Comparison of ENCODE assay signal across 8 cellular contexts in the genomic region with DNA sequence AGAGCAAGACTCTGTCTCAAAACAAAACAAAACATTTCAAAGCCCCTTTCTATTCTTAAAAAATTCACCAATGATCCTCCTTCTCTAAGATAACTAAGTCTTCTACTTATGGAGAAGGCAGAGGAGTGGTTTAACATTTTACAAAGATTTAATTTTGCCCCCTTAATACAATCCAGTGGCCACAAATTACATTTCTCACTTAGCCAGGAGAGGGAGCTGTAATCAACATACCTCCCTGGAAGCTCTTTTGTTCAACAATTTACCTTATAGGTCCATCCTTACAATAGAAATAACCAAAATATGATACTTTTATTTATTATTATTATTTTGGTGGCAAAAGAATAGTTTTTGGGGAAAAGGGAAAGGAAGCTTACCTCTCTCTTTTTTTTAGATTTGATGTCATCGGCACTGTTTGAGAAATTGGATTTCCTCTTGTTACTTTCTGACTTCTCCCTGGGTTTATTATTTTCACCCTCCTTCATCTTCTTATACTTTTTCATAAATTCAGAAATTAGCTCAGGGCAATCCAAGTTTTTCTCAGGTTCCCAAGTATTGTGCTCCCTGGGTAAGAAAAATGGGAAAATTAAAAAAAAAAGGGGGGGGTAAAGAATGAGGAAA. TPM values are rescaled to one million over a fixed set of nuclear protein-coding genes. Genes with fewer than 3 reads are reported as not detected.
A peak's percentile ranks its signal among the peaks of the same experiment; 100 is the strongest.
DNase-seq lines count a peak whose midpoint lies in the region; ATAC-seq and TF ChIP-seq lines count a peak whose summit lies in the region.

No MANE protein-coding gene starts in this region.

- ATAC-seq in HG02938 (IDR thresholded peaks at IDR 0.05; ENCODE audit: unreplicated experiment), result no peak

- H3K36me3 Mint-ChIP-seq in osteocyte (ENCODE audit: unreplicated experiment), result peaks cover 29% of the 10 kb centered on the region

- no peaks in the 10 kb centered on the region for H3K9me3 Mint-ChIP-seq in osteocyte (ENCODE audit: unreplicated experiment)

- H3K4me1 Mint-ChIP-seq in osteocyte (ENCODE audit: unreplicated experiment), result peaks cover 2% of the 10 kb centered on the region

- H3K27me3 ChIP-seq in HL-60 (ENCODE audit: insufficient read depth, poor library complexity, severe bottlenecking), result no peaks in the 10 kb centered on the region

- H3K4me3 Mint-ChIP-seq in osteocyte (ENCODE audit: unreplicated experiment), result no peak overlapping the region

- H3K4me3 ChIP-seq in HL-60 (replicated peaks; ENCODE audit: insufficient read depth, low read length) (no peak overlapping the region), epithelial cell of proximal tubule (ENCODE audit: low read depth, low read length) (no peak overlapping the region)

- H3K27ac ChIP-seq in HL-60 (replicated peaks), result no peak overlapping the region

- peak; percentile 49 for DNase-seq in DMS153 treated with DMSO at 0.1 percent for 48 hours (lab: John Stamatoyannopoulos, UW; ENCODE audit: unreplicated experiment)
- DNase-seq in DMS153 (lab: John Stamatoyannopoulos, UW), result no peak
- DNase-seq in HL-60 (ENCODE audit: low read depth in 1 of 2, low spot score in 1 of 2), result peak in 1 of 2 experiments; percentile 22
- DNase-seq in SHP77 treated with DMSO at 0.1 percent for 48 hours (lab: John Stamatoyannopoulos, UW), result peak; percentile 11
- DNase-seq in epithelial cell of proximal tubule (ENCODE audit: low read depth), result no peak
- no peak for DNase-seq in osteocyte (ENCODE audit: extremely low spot score, unreplicated experiment)
- no peak for DNase-seq in stimulated activated naive CD4-positive, alpha-beta T cell treated with Interleukin-2 at 50 U/mL for 16 hours (lab: John Stamatoyannopoulos, UW)

- no peaks in the 10 kb centered on the region for H3K27me3 Mint-ChIP-seq in osteocyte (ENCODE audit: unreplicated experiment)

- peak overlapping the region; percentile 46 for H3K27ac Mint-ChIP-seq in osteocyte (ENCODE audit: unreplicated experiment)

- TF ChIP-seq CTCF in HL-60 (IDR thresholded peaks at IDR 0.05; ENCODE audit: insufficient read depth, low read length), result peak; percentile 35
- peak; percentile 74 for TF ChIP-seq CTCF in epithelial cell of proximal tubule (conservative IDR thresholded peaks at IDR 0.05; ENCODE audit: low read depth, low read length)
- TF ChIP-seq CTCF in osteocyte (IDR thresholded peaks at IDR 0.05), result peak; percentile 84

RNA-seq across cellular contexts. Expression of a gene that starts 28.1 kb away (rescaled TPM):
- total RNA-seq in epithelial cell of proximal tubule (61.5 and 67.3 TPM in 2 replicates), osteocyte (98.1 and 104 TPM in 2 replicates)

RNA-seq across cellular contexts. Expression of a gene that starts 28.8 kb away (rescaled TPM):
- total RNA-seq in epithelial cell of proximal tubule (941 and 1,064 TPM in 2 replicates), osteocyte (792 and 819 TPM in 2 replicates)

RNA-seq across cellular contexts. Expression of a gene that starts 49.0 kb away (rescaled TPM):
- not detected in 2 replicates for total RNA-seq in epithelial cell of proximal tubule
- total RNA-seq in osteocyte, result 0.30 TPM in 1 of 2 replicates, not detected in the other

Comparison
In these comparisons a context has a peak if more than half of its experiments do, and no peak if none do; other contexts are left out.
1. DNase-seq: peak in DMS153 treated with DMSO at 0.1 percent for 48 hours (single experiment) and SHP77 treated with DMSO at 0.1 percent for 48 hours (single experiment); none in DMS153 (single experiment), epithelial cell of proximal tubule (single experiment), osteocyte (single experiment) and stimulated activated naive CD4-positive, alpha-beta T cell treated with Interleukin-2 at 50 U/mL for 16 hours (single experiment).
2. Peak in every context shown above with its lines, with median percentiles within 50 percentile points of each other: CTCF ChIP-seq.